In genomic region chr2:118530976-118531375, GRCh38 we compare ENCODE assay signal across 1 cellular context.
TF ChIP-seq lines count a peak whose summit lies in the region.

No MANE protein-coding gene starts in this region.

TF ChIP-seq in GM23338, 12 proteins besides CTCF, POLR2A, EP300 and RAD21 (continued from another document):
- TF ChIP-seq ZNF462 (CRISPR knock-in tag; IDR thresholded peaks at IDR 0.05): no peak
- TF ChIP-seq STAT1 (IDR thresholded peaks at IDR 0.05; ENCODE audit: unreplicated experiment): no peak
- TF ChIP-seq ZNF114 (CRISPR knock-in tag; IDR thresholded peaks at IDR 0.05): no peak
- no peak for TF ChIP-seq EZH2phosphoT487 (IDR thresholded peaks at IDR 0.05; ENCODE audit: unreplicated experiment)
- TF ChIP-seq JUNB (IDR thresholded peaks at IDR 0.05; ENCODE audit: unreplicated experiment): no peak
- no peak for TF ChIP-seq POLR2AphosphoS5 (IDR thresholded peaks at IDR 0.05; ENCODE audit: low read depth)
TF ChIP-seq in GM23338: peak in this region for 0.
